ENCODE assay signal across 9 cellular contexts in the genomic region with DNA sequence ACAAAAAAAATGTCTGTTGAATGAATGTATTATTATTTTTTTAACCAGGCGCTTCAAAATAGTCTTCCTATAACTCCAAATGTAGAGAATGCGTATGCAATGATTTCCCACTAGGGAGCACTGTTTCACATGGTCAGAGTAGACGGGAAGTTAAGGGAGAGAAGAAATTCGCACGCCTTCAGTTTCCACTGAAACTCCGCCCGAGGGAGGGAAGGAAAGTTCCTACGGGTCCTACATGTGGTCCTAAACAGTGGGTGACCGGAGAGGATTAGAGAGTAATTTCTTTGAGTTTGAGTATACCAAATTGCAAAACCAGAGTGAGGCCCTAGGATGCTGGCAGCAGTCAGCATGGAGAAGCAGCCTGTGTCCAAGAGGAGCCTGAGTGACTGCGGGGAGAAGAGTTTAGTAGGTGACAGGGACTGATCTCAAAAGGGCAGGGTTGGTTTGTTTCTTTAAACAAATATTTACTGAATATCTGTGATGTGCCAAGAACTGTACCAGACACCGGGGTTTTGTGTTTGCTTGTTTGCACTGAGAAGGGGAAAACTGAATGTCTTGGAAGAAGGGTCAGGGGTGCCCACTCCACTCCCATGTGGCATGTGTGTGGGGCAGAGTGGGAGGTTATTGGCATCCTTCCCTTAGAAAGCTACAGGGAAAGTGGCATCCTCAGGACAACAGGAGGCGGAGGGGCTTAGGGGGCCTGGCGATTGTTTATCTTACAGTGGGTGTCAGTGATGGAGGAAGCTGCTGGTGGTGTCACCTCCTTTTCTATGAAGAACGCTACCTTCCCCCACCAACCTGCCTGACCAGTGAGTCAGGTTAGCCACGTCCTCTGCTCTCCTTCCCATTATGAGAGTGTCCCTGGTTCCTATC. TPM values are rescaled to one million over a fixed set of nuclear protein-coding genes. Genes with fewer than 3 reads are reported as not detected.
DNase-seq lines count a peak whose midpoint lies in the region; ATAC-seq, FAIRE-seq and TF ChIP-seq lines count a peak whose summit lies in the region.
"Had no signal": no experiment of that assay in that cellular context is flagged by ENCODE, and none has a peak within 500 bp of the region (broad histone marks: within the 10 kb centered on the region; RNA-seq: fewer than 3 reads in every experiment).

No MANE protein-coding gene starts in this region.

- H3K4me3 Mint-ChIP-seq in CD8-positive, alpha-beta memory T cell, result peak overlapping the region in 6 of 7 donors; percentile 33 to 48 (median 38)
- peak overlapping the region; percentile 5 to 60 (median 58) for H3K4me3 Mint-ChIP-seq in T-cell

- peaks cover 6 to 8% (median 7%) of the 10 kb centered on the region in 3 donors for H3K4me1 Mint-ChIP-seq in CD8-positive, alpha-beta memory T cell
- H3K4me1 Mint-ChIP-seq in T-cell, result peaks cover 8 to 11% (median 11%) of the 10 kb centered on the region in 3 donors

- no peaks in the 10 kb centered on the region for H3K36me3 ChIP-seq in CD8-positive, alpha-beta memory T cell (ENCODE audit: insufficient read depth, low read length)
- H3K36me3 ChIP-seq in HEK293 (ENCODE audit: control insufficient read depth in 2 of 2, insufficient read depth in 1 of 2, low read length in 2 of 2), result no peaks in the 10 kb centered on the region

- CTCF ChIA-PET in CD8-positive, alpha-beta memory T cell (lab: Charles Lee), result interaction anchor here (1.0 to 4.3 kb wide), 3 partner anchors 9 to 27 kb away, joined by 3 to 22 read pairs (median 3); partner anchors contain the start of gene RNU5D-1
- CTCF ChIA-PET in HEK293 (lab: Yijun Ruan, JAX), result interaction anchor here (0.7 to 1.1 kb wide), 6 partner anchors 9 to 212 kb away, joined by 3 to 7 read pairs (median 4); partner anchors contain the start of gene RNU5D-1
- CTCF ChIA-PET in T-cell (lab: Charles Lee), result interaction anchor here in 1 of 2 donors (0.6 to 1.3 kb wide), 2 partner anchors 13 to 602 kb away, joined by 3 to 8 read pairs; no protein-coding TSS in a partner anchor

- H3K36me3 Mint-ChIP-seq in CD8-positive, alpha-beta memory T cell, result no peaks in the 10 kb centered on the region
- no peaks in the 10 kb centered on the region for H3K36me3 Mint-ChIP-seq in T-cell

- peaks cover 10% of the 10 kb centered on the region for H3K4me1 ChIP-seq in CD8-positive, alpha-beta memory T cell (ENCODE audit: insufficient read depth, low read length)
- H3K4me1 ChIP-seq in HEK293 (ENCODE audit: control insufficient read depth, insufficient read depth, low read length), result no peaks in the 10 kb centered on the region

- H3K27ac Mint-ChIP-seq in CD8-positive, alpha-beta memory T cell, result peak overlapping the region in 6 of 8 donors; percentile 3 to 88 (median 36)
- H3K27ac Mint-ChIP-seq in T-cell, result peak overlapping the region; percentile 2 to 51

- peak in 1 of 5 donors; percentile 52 for DNase-seq in CD8-positive, alpha-beta memory T cell
- peak in 4 of 34 experiments; percentile 21 to 40 (median 37) for DNase-seq in T-cell
- peak; percentile 39 for DNase-seq in mucosa of gallbladder (ENCODE audit: low spot score)
- DNase-seq in mesenteric fat pad (ENCODE audit: low spot score), result no peak
- DNase-seq in NCI-H146 (lab: John Stamatoyannopoulos, UW), result no peak

- TF ChIP-seq CTCF in HEK293 (tag by site-specific recombination; IDR thresholded peaks at IDR 0.05), result no peak

- no peak overlapping the region for H3K27ac ChIP-seq in CD8-positive, alpha-beta memory T cell (ENCODE audit: low read depth, low read length)
- H3K27ac ChIP-seq in HEK293 (ENCODE audit: extremely low read depth, low read depth, low read length), result no peak overlapping the region
- H3K27ac ChIP-seq: VCaP had no signal

- POLR2A ChIA-PET in CD8-positive, alpha-beta memory T cell (lab: Charles Lee), result no interaction called here
- POLR2A ChIA-PET in HEK293 (lab: Yijun Ruan, JAX), result no interaction called here
- POLR2A ChIA-PET in T-cell (lab: Charles Lee), result interaction anchor here in 1 of 2 donors (0.6 kb wide), 1 partner anchor 924 kb away, joined by 3 read pairs; no protein-coding TSS in a partner anchor

- peak; percentile 79 for FAIRE-seq in endometrium (lab: Jason Lieb, UNC)

- no peaks in the 10 kb centered on the region for H3K27me3 ChIP-seq in CD8-positive, alpha-beta memory T cell (ENCODE audit: insufficient read depth, low read length, poor library complexity, severe bottlenecking)

- H3K9me3 Mint-ChIP-seq in CD8-positive, alpha-beta memory T cell, result no peaks in the 10 kb centered on the region
- no peaks in the 10 kb centered on the region for H3K9me3 Mint-ChIP-seq in T-cell

- peak; percentile 85 to 91 (median 88) for ATAC-seq in T-cell (replicated peaks in 1 of 4)
- ATAC-seq in GM19455 (IDR thresholded peaks at IDR 0.05; ENCODE audit: unreplicated experiment), result no peak

- peak overlapping the region; percentile 24 for H3K4me3 ChIP-seq in CD8-positive, alpha-beta memory T cell (ENCODE audit: low read length)
- H3K4me3 ChIP-seq in HEK293 (ENCODE audit: low read depth, low read length), result no peak overlapping the region

- H3K9me3 ChIP-seq in CD8-positive, alpha-beta memory T cell (ENCODE audit: low read length), result no peaks in the 10 kb centered on the region
- no peaks in the 10 kb centered on the region for H3K9me3 ChIP-seq in HEK293 (ENCODE audit: control insufficient read depth, insufficient read depth, low read depth, low read length)

- peaks cover 0 to 3% of the 10 kb centered on the region in 2 donors for H3K27me3 Mint-ChIP-seq in CD8-positive, alpha-beta memory T cell
- peaks cover 0 to 3% of the 10 kb centered on the region in 2 donors for H3K27me3 Mint-ChIP-seq in T-cell

TF ChIP-seq in HEK293, 187 proteins besides CTCF, POLR2A, EP300 and RAD21:
- TF ChIP-seq PRDM1 (tag by site-specific recombination; IDR thresholded peaks at IDR 0.05) (0 out of 2 replicates have a peak, but pooled peaks have one; percentile 29), EGR2 (tag by site-specific recombination; IDR thresholded peaks at IDR 0.05; ENCODE audit: low read depth) (peak; percentile 90), TRIM28 (IDR thresholded peaks at IDR 0.05; ENCODE audit: borderline replicate concordance, low read length) (peak; percentile 72), ZNF654 (tag by site-specific recombination; IDR thresholded peaks at IDR 0.05; ENCODE audit: low read depth) (peak; percentile 67), ZBTB48 (tag by site-specific recombination; IDR thresholded peaks at IDR 0.05) (peak; percentile 74), ZNF335 (tag by site-specific recombination; conservative IDR thresholded peaks at IDR 0.05) (peak; percentile 94), ZFHX2 (tag by site-specific recombination; conservative IDR thresholded peaks at IDR 0.05) (peak; percentile 93)
- TF ChIP-seq, protein P1, sequence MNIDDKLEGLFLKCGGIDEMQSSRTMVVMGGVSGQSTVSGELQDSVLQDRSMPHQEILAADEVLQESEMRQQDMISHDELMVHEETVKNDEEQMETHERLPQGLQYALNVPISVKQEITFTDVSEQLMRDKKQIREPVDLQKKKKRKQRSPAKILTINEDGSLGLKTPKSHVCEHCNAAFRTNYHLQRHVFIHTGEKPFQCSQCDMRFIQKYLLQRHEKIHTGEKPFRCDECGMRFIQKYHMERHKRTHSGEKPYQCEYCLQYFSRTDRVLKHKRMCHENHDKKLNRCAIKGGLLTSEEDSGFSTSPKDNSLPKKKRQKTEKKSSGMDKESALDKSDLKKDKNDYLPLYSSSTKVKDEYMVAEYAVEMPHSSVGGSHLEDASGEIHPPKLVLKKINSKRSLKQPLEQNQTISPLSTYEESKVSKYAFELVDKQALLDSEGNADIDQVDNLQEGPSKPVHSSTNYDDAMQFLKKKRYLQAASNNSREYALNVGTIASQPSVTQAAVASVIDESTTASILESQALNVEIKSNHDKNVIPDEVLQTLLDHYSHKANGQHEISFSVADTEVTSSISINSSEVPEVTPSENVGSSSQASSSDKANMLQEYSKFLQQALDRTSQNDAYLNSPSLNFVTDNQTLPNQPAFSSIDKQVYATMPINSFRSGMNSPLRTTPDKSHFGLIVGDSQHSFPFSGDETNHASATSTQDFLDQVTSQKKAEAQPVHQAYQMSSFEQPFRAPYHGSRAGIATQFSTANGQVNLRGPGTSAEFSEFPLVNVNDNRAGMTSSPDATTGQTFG (tag by site-specific recombination; IDR thresholded peaks at IDR 0.05; ENCODE audit: borderline replicate concordance), result no peak
- TF ChIP-seq, protein P2, sequence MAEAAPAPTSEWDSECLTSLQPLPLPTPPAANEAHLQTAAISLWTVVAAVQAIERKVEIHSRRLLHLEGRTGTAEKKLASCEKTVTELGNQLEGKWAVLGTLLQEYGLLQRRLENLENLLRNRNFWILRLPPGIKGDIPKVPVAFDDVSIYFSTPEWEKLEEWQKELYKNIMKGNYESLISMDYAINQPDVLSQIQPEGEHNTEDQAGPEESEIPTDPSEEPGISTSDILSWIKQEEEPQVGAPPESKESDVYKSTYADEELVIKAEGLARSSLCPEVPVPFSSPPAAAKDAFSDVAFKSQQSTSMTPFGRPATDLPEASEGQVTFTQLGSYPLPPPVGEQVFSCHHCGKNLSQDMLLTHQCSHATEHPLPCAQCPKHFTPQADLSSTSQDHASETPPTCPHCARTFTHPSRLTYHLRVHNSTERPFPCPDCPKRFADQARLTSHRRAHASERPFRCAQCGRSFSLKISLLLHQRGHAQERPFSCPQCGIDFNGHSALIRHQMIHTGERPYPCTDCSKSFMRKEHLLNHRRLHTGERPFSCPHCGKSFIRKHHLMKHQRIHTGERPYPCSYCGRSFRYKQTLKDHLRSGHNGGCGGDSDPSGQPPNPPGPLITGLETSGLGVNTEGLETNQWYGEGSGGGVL (tag by site-specific recombination; IDR thresholded peaks at IDR 0.05), result no peak
TF ChIP-seq in HEK293: peak in this region for 7.

RNA-seq across cellular contexts. Expression of gene RNU5D-1, which starts 22.8 kb away (rescaled TPM):
- total RNA-seq in CD8-positive, alpha-beta memory T cell, result not detected
- polyA plus RNA-seq in CD8-positive, alpha-beta memory T cell, result not detected
- 10 to 100 TPM in 1 of 5 donors, not detected in 4; 21.4 TPM for total RNA-seq in T-cell
- not detected for total RNA-seq in mucosa of gallbladder
- total RNA-seq in mesenteric fat pad, result not detected

RNA-seq across cellular contexts. Expression of gene KIF2C, which starts 31.4 kb away (rescaled TPM):
- total RNA-seq in CD8-positive, alpha-beta memory T cell, result 10 to 100 TPM; 40.4 to 41.4 TPM
- polyA plus RNA-seq in CD8-positive, alpha-beta memory T cell, result 0.61 TPM
- total RNA-seq in T-cell (1 to 10 TPM in 3 of 5 donors, under 1 TPM in 2; 0.68 to 1.6 (median 1.1) TPM), mucosa of gallbladder (1.6 TPM), mesenteric fat pad (0.26 TPM)

RNA-seq across cellular contexts. Expression of gene ARMH1, which starts 33.7 kb away (rescaled TPM):
- total RNA-seq in CD8-positive, alpha-beta memory T cell, result 10 to 100 TPM; 33.3 to 38.0 TPM
- 21.1 TPM for polyA plus RNA-seq in CD8-positive, alpha-beta memory T cell
- total RNA-seq in T-cell (100 to 1,000 TPM in 1 of 5 donors, 10 to 100 TPM in 4; 49.5 to 102 (median 89.7) TPM), mucosa of gallbladder (3.7 TPM), mesenteric fat pad (1.9 TPM)

RNA-seq across cellular contexts. Expression of gene TMEM53, which starts 33.9 kb away (rescaled TPM):
- 1 to 10 TPM; 2.3 to 2.5 TPM for total RNA-seq in CD8-positive, alpha-beta memory T cell
- polyA plus RNA-seq in CD8-positive, alpha-beta memory T cell, result 7.1 TPM
- 1 to 10 TPM; 1.1 to 2.8 (median 2.2) TPM for total RNA-seq in T-cell
- total RNA-seq in mucosa of gallbladder, result 21.0 TPM
- total RNA-seq in mesenteric fat pad, result 16.8 TPM

Comparison
In these comparisons a context has a peak if more than half of its experiments do, and no peak if none do; other contexts are left out.
1. RNA of gene KIF2C, which starts 31.4 kb away (total RNA-seq): 40.4 to 41.4 TPM in CD8-positive, alpha-beta memory T cell; 1.6 TPM in mucosa of gallbladder (single experiment), 0.68 to 1.6 TPM in T-cell and 0.26 TPM in mesenteric fat pad (single experiment); every median in the first group is over 10 times any median in the second.